In genomic region chr10:47152861-47153349, GRCh38 we compare ENCODE assay signal across 1 cellular context.
TF ChIP-seq lines count a peak whose summit lies in the region.

No MANE protein-coding gene starts in this region.

TF ChIP-seq in liver, 16 proteins besides CTCF, POLR2A, EP300 and RAD21 (continued from another document):
- TF ChIP-seq, protein P1, sequence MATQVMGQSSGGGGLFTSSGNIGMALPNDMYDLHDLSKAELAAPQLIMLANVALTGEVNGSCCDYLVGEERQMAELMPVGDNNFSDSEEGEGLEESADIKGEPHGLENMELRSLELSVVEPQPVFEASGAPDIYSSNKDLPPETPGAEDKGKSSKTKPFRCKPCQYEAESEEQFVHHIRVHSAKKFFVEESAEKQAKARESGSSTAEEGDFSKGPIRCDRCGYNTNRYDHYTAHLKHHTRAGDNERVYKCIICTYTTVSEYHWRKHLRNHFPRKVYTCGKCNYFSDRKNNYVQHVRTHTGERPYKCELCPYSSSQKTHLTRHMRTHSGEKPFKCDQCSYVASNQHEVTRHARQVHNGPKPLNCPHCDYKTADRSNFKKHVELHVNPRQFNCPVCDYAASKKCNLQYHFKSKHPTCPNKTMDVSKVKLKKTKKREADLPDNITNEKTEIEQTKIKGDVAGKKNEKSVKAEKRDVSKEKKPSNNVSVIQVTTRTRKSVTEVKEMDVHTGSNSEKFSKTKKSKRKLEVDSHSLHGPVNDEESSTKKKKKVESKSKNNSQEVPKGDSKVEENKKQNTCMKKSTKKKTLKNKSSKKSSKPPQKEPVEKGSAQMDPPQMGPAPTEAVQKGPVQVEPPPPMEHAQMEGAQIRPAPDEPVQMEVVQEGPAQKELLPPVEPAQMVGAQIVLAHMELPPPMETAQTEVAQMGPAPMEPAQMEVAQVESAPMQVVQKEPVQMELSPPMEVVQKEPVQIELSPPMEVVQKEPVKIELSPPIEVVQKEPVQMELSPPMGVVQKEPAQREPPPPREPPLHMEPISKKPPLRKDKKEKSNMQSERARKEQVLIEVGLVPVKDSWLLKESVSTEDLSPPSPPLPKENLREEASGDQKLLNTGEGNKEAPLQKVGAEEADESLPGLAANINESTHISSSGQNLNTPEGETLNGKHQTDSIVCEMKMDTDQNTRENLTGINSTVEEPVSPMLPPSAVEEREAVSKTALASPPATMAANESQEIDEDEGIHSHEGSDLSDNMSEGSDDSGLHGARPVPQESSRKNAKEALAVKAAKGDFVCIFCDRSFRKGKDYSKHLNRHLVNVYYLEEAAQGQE (IDR thresholded peaks at IDR 0.05) = no peak
- no peak for TF ChIP-seq HNF4A (conservative IDR thresholded peaks at IDR 0.05)
- TF ChIP-seq GABPA (IDR thresholded peaks at IDR 0.05 in 1 of 2, conservative IDR thresholded peaks at IDR 0.05 in 1 of 2) = no peak
- TF ChIP-seq TAF1 (conservative IDR thresholded peaks at IDR 0.05) = no peak
- TF ChIP-seq JUND (IDR thresholded peaks at IDR 0.05) = no peak
- TF ChIP-seq FOXA1 (IDR thresholded peaks at IDR 0.05) = no peak
- no peak for TF ChIP-seq NR2F2 (IDR thresholded peaks at IDR 0.05)
- TF ChIP-seq SP1 (IDR thresholded peaks at IDR 0.05) = no peak
- TF ChIP-seq ATF3 (IDR thresholded peaks at IDR 0.05) = no peak
- no peak for TF ChIP-seq RXRA (IDR thresholded peaks at IDR 0.05)
TF ChIP-seq in liver: peak in this region for 0.
